ENCODE assay signal across 8 cellular contexts in genomic region chr1:67760030-67760821, GRCh38.
A peak's percentile ranks its signal among the peaks of the same experiment; 100 is the strongest.
DNase-seq lines count a peak whose midpoint lies in the region; ATAC-seq and FAIRE-seq lines count a peak whose summit lies in the region.

No MANE protein-coding gene starts in this region.

- DNase-seq in activated gamma-delta T cell treated with Interleukin-2 at 50 U/mL for 16 hours (peak; percentile 60), activated gamma-delta T cell (lab: John Stamatoyannopoulos, UW) (no peak), NCI-H1105 treated with DMSO at 0.1 percent for 48 hours (lab: John Stamatoyannopoulos, UW) (peak; percentile 64), UCSD-AML1 (lab: John Stamatoyannopoulos, UW; ENCODE audit: unreplicated experiment) (peak; percentile 52), brain pericyte (ENCODE audit: low read depth, low spot score) (peak; percentile 44)
- DNase-seq in stimulated activated CD4-positive, alpha-beta T cell treated with anti-CD3 and anti-CD28 coated beads, Interleukin-1b, Interleukin-23, amount 100 ng/mL, for 24 hours (ENCODE audit: low read depth in 4 of 4, low spot score in 1 of 4): peak; percentile 30 to 44 (median 35)

- peak; percentile 91 for FAIRE-seq in islet of Langerhans (lab: Jason Lieb, UNC)

- ATAC-seq in HG02798 (IDR thresholded peaks at IDR 0.05; ENCODE audit: poor library complexity, unreplicated experiment): peak; percentile 99
